In genomic region chr16:88132836-88133506, GRCh38 we compare ENCODE assay signal across 24 cellular contexts.
"Had no signal": no experiment of that assay in that cellular context is flagged by ENCODE, and none has a peak within 500 bp of the region (broad histone marks: within the 10 kb centered on the region; RNA-seq: fewer than 3 reads in every experiment).

No MANE protein-coding gene starts in this region.

- H3K27ac Mint-ChIP-seq: activated CD4-positive, alpha-beta T cell treated with anti-CD3 and anti-CD28 coated beads, Interleukin-2, amount 10 ng/mL, durations not matched to agents 7 days and 5 days; activated CD8-positive, alpha-beta T cell treated with anti-CD3 and anti-CD28 coated beads, Interleukin-2, amount 10 ng/mL, durations not matched to agents 7 days and 5 days; activated naive CD4-positive, alpha-beta T cell treated with anti-CD3 and anti-CD28 coated beads, Interleukin-2, amount 50 U/mL, for 72 hours; dendritic cell treated with granulocyte-macrophage colony-stimulating factor and Interleukin-4, amounts not matched to agents 40 ng/mL and 50 ng/mL, for 4 days; effector memory CD8-positive, alpha-beta T cell; natural killer cell; stimulated activated naive CD8-positive, alpha-beta T cell treated with anti-CD3 and anti-CD28 coated beads, Interleukin-15, amount 100 ng/mL, for 72 hours had no signal

- DNase-seq: activated CD4-positive, alpha-beta T cell treated with anti-CD3 and anti-CD28 coated beads, Interleukin-2, amount 10 ng/mL, durations not matched to agents 7 days and 5 days; activated CD4-positive, CD25-positive, alpha-beta regulatory T cell treated with anti-CD3 and anti-CD28 coated beads, Interleukin-2, amount 50 U/mL, for 72 hours; activated CD8-positive, alpha-beta T cell treated with anti-CD3 and anti-CD28 coated beads, Interleukin-2, amount 10 ng/mL, durations not matched to agents 7 days and 5 days; activated gamma-delta T cell treated with Interleukin-2 at 50 U/mL for 16 hours; aorta; effector memory CD8-positive, alpha-beta T cell; esophagus squamous epithelium; midbrain; natural killer cell; stimulated activated CD4-positive, alpha-beta T cell treated with anti-CD3 and anti-CD28 coated beads, Interleukin-12 subunit alpha, Interleukin-12 subunit beta, amount 100 ng/mL, for 4 hours; stimulated activated CD4-positive, alpha-beta T cell treated with anti-CD3 and anti-CD28 coated beads, Interleukin-4, amount 100 ng/mL, for 4 hours; stimulated activated naive CD8-positive, alpha-beta T cell treated with anti-CD3 and anti-CD28 coated beads, Interleukin-15, amount 100 ng/mL, for 72 hours; T-helper 1 cell; tibial artery; WERI-Rb-1 had no signal

- ATAC-seq: activated CD8-positive, alpha-beta T cell treated with anti-CD3 and anti-CD28 coated beads, Interleukin-2, amount 10 ng/mL, durations not matched to agents 7 days and 5 days; activated naive CD4-positive, alpha-beta T cell treated with anti-CD3 and anti-CD28 coated beads, Interleukin-2, amount 50 U/mL, for 72 hours; effector memory CD8-positive, alpha-beta T cell; left lung; natural killer cell; stimulated activated naive CD8-positive, alpha-beta T cell treated with anti-CD3 and anti-CD28 coated beads, Interleukin-15, amount 100 ng/mL, for 72 hours had no signal

- H3K9me3 Mint-ChIP-seq: effector memory CD8-positive, alpha-beta T cell; natural killer cell had no signal

- H3K27me3 Mint-ChIP-seq: activated CD4-positive, alpha-beta T cell treated with anti-CD3 and anti-CD28 coated beads, Interleukin-2, amount 10 ng/mL, durations not matched to agents 7 days and 5 days; stimulated activated naive CD8-positive, alpha-beta T cell treated with anti-CD3 and anti-CD28 coated beads, Interleukin-15, amount 100 ng/mL, for 72 hours had no signal

- H3K36me3 Mint-ChIP-seq: brain, natural killer cell had no signal

- FAIRE-seq: endothelial cell of umbilical vein had no signal

- H3K36me3 ChIP-seq: esophagus squamous epithelium, left lung, neutrophil, ovary, prostate gland, right atrium auricular region, tibial artery, WERI-Rb-1 had no signal

- H3K4me1 ChIP-seq: esophagus squamous epithelium, left lung, prostate gland, right atrium auricular region, tibial artery had no signal

- H3K4me3 ChIP-seq: esophagus squamous epithelium, left lung, ovary, prostate gland, right atrium auricular region, tibial artery had no signal

- H3K4me3 Mint-ChIP-seq: activated CD4-positive, alpha-beta T cell treated with anti-CD3 and anti-CD28 coated beads, Interleukin-2, amount 10 ng/mL, durations not matched to agents 7 days and 5 days; activated CD8-positive, alpha-beta T cell treated with anti-CD3 and anti-CD28 coated beads, Interleukin-2, amount 10 ng/mL, durations not matched to agents 7 days and 5 days; dendritic cell treated with granulocyte-macrophage colony-stimulating factor and Interleukin-4, amounts not matched to agents 40 ng/mL and 50 ng/mL, for 4 days; effector memory CD8-positive, alpha-beta T cell; natural killer cell; stimulated activated naive CD8-positive, alpha-beta T cell treated with anti-CD3 and anti-CD28 coated beads, Interleukin-15, amount 100 ng/mL, for 72 hours had no signal

- H3K27ac ChIP-seq: esophagus squamous epithelium, left lung, neutrophil, ovary, prostate gland, right atrium auricular region, tibial artery, WERI-Rb-1 had no signal

- H3K9me3 ChIP-seq: esophagus squamous epithelium, left lung, neutrophil, ovary, prostate gland, right atrium auricular region, tibial artery had no signal

- H3K4me1 Mint-ChIP-seq: activated CD4-positive, alpha-beta T cell treated with anti-CD3 and anti-CD28 coated beads, Interleukin-2, amount 10 ng/mL, durations not matched to agents 7 days and 5 days; natural killer cell; stimulated activated naive CD8-positive, alpha-beta T cell treated with anti-CD3 and anti-CD28 coated beads, Interleukin-15, amount 100 ng/mL, for 72 hours had no signal

- H3K27me3 ChIP-seq: neutrophil, ovary, right atrium auricular region had no signal
